In the genomic region with DNA sequence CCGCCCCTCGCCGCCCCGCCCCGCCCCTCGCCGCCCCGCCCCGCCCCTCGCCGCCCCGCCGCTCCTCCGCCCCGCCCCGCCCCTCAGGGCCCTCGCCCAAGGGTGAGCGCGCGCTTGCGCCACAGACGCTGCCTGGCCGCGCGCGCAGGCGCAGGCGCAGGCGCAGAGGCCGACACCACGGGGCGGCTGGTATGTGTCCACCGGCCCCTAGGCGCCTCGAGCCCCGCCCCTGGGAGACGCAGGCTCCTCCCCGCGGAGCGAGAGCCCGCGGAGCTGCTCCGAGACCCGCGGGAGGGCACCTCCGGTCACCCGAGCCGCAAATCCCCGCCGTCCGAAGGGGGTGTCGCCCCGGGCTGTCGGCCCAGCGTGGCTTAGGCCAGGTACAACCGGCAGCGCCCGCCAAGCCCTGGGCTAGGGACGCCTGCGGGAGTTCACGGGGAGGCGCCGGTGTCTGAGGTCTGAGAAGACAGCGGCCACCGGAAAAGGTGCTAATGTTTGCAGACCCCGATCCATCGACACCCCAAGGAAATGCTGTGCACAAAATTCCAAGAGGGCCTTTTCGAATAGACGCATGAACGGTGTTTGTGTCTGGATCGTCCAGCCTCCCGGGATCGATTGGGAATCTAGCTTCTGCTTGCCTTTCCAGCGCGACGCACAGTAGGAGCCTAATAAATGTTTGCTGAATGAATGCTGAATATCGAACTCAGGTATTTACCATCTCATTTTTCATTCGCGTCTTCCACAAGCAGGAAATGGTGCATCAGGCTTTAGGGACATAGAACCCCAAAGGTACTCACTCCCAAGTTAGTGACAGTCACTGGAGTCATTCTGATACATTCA, we compare ENCODE assay signal across 1 cellular context.
TF ChIP-seq lines count a peak whose summit lies in the region.

No MANE protein-coding gene starts in this region.

TF ChIP-seq in K562, 482 proteins besides CTCF, POLR2A, EP300 and RAD21 (continued from another document and continues in another):
- TF ChIP-seq, protein P1, sequence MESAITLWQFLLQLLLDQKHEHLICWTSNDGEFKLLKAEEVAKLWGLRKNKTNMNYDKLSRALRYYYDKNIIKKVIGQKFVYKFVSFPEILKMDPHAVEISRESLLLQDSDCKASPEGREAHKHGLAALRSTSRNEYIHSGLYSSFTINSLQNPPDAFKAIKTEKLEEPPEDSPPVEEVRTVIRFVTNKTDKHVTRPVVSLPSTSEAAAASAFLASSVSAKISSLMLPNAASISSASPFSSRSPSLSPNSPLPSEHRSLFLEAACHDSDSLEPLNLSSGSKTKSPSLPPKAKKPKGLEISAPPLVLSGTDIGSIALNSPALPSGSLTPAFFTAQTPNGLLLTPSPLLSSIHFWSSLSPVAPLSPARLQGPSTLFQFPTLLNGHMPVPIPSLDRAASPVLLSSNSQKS (CRISPR knock-in tag; IDR thresholded peaks at IDR 0.05) = no peak
- TF ChIP-seq, protein P2, sequence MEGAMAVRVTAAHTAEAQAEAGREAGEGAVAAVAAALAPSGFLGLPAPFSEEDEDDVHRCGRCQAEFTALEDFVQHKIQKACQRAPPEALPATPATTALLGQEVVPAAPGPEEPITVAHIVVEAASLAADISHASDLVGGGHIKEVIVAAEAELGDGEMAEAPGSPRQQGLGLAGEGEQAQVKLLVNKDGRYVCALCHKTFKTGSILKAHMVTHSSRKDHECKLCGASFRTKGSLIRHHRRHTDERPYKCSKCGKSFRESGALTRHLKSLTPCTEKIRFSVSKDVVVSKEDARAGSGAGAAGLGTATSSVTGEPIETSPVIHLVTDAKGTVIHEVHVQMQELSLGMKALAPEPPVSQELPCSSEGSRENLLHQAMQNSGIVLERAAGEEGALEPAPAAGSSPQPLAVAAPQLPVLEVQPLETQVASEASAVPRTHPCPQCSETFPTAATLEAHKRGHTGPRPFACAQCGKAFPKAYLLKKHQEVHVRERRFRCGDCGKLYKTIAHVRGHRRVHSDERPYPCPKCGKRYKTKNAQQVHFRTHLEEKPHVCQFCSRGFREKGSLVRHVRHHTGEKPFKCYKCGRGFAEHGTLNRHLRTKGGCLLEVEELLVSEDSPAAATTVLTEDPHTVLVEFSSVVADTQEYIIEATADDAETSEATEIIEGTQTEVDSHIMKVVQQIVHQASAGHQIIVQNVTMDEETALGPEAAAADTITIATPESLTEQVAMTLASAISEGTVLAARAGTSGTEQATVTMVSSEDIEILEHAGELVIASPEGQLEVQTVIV (CRISPR knock-in tag; IDR thresholded peaks at IDR 0.05; ENCODE audit: borderline replicate concordance) = no peak
- TF ChIP-seq, protein P3, sequence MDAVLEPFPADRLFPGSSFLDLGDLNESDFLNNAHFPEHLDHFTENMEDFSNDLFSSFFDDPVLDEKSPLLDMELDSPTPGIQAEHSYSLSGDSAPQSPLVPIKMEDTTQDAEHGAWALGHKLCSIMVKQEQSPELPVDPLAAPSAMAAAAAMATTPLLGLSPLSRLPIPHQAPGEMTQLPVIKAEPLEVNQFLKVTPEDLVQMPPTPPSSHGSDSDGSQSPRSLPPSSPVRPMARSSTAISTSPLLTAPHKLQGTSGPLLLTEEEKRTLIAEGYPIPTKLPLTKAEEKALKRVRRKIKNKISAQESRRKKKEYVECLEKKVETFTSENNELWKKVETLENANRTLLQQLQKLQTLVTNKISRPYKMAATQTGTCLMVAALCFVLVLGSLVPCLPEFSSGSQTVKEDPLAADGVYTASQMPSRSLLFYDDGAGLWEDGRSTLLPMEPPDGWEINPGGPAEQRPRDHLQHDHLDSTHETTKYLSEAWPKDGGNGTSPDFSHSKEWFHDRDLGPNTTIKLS (IDR thresholded peaks at IDR 0.05; ENCODE audit: borderline replicate concordance, low read depth) = no peak
- TF ChIP-seq ZNF766 (CRISPR knock-in tag; conservative IDR thresholded peaks at IDR 0.05) (no peak), MEIS2 (IDR thresholded peaks at IDR 0.05; ENCODE audit: partially characterized antibody) (peak; percentile 97), ARHGAP35 (IDR thresholded peaks at IDR 0.05; ENCODE audit: partially characterized antibody) (no peak), RBFOX2 (IDR thresholded peaks at IDR 0.05; ENCODE audit: low read depth, low read length) (peak; percentile 52), SMARCA5 (IDR thresholded peaks at IDR 0.05) (no peak), MCM3 (IDR thresholded peaks at IDR 0.05) (no peak), TAF1 (IDR thresholded peaks at IDR 0.05; ENCODE audit: control insufficient read depth, extremely low read depth, insufficient read depth, low read length, severe bottlenecking) (peak; percentile 11), ZNF134 (CRISPR knock-in tag; conservative IDR thresholded peaks at IDR 0.05) (no peak), DDX20 (tag; IDR thresholded peaks at IDR 0.05; ENCODE audit: low read depth) (no peak), PRMT5 (CRISPR knock-in tag; IDR thresholded peaks at IDR 0.05) (no peak), CREBBP (IDR thresholded peaks at IDR 0.05; ENCODE audit: low read depth, low read length) (no peak), CBX3 (IDR thresholded peaks at IDR 0.05; ENCODE audit: borderline replicate concordance in 1 of 2, low read length in 2 of 2) (no peak), ZBTB7A (IDR thresholded peaks at IDR 0.05; ENCODE audit: borderline replicate concordance, control insufficient read depth, low read depth, low read length) (no peak), ZC3H11A (IDR thresholded peaks at IDR 0.05; ENCODE audit: low read depth, low read length) (no peak), NELFE (IDR thresholded peaks at IDR 0.05; ENCODE audit: insufficient read depth, insufficient read length) (no peak), GATA2 (CRISPR knock-in tag; IDR thresholded peaks at IDR 0.05) (no peak), TAF15 (IDR thresholded peaks at IDR 0.05; ENCODE audit: low read depth, low read length) (no peak), ZNF232 (CRISPR knock-in tag; IDR thresholded peaks at IDR 0.05) (no peak), NR2C1 (IDR thresholded peaks at IDR 0.05) (no peak), NR2C1 (tag; IDR thresholded peaks at IDR 0.05) (no peak), SAFB (IDR thresholded peaks at IDR 0.05; ENCODE audit: borderline replicate concordance, low read depth, low read length) (no peak), CHD4 (IDR thresholded peaks at IDR 0.05; ENCODE audit: insufficient read depth, insufficient replicate concordance, low read depth, low read length, poor library complexity, severe bottlenecking) (no peak), ETV1 (tag; conservative IDR thresholded peaks at IDR 0.05; ENCODE audit: low read depth) (no peak), SMC3 (conservative IDR thresholded peaks at IDR 0.05; ENCODE audit: insufficient read depth, low read depth, low read length) (no peak), PCBP2 (IDR thresholded peaks at IDR 0.05; ENCODE audit: low read depth, low read length, poor library complexity, severe bottlenecking) (no peak), ZNF589 (CRISPR knock-in tag; IDR thresholded peaks at IDR 0.05; ENCODE audit: low read depth) (no peak), SMAD4 (CRISPR knock-in tag; conservative IDR thresholded peaks at IDR 0.05) (peak; percentile 16; the same call in 1 of the 2 replicates), CCNT2 (IDR thresholded peaks at IDR 0.05; ENCODE audit: borderline replicate concordance, extremely low read depth, insufficient read length, low read depth, low read length) (peak; percentile 64), XRCC5 (IDR thresholded peaks at IDR 0.05; ENCODE audit: low read depth, low read length) (no peak), SIN3B (IDR thresholded peaks at IDR 0.05; ENCODE audit: low read depth) (no peak)
- TF ChIP-seq, protein P4, sequence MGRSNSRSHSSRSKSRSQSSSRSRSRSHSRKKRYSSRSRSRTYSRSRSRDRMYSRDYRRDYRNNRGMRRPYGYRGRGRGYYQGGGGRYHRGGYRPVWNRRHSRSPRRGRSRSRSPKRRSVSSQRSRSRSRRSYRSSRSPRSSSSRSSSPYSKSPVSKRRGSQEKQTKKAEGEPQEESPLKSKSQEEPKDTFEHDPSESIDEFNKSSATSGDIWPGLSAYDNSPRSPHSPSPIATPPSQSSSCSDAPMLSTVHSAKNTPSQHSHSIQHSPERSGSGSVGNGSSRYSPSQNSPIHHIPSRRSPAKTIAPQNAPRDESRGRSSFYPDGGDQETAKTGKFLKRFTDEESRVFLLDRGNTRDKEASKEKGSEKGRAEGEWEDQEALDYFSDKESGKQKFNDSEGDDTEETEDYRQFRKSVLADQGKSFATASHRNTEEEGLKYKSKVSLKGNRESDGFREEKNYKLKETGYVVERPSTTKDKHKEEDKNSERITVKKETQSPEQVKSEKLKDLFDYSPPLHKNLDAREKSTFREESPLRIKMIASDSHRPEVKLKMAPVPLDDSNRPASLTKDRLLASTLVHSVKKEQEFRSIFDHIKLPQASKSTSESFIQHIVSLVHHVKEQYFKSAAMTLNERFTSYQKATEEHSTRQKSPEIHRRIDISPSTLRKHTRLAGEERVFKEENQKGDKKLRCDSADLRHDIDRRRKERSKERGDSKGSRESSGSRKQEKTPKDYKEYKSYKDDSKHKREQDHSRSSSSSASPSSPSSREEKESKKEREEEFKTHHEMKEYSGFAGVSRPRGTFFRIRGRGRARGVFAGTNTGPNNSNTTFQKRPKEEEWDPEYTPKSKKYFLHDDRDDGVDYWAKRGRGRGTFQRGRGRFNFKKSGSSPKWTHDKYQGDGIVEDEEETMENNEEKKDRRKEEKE (IDR thresholded peaks at IDR 0.05; ENCODE audit: borderline replicate concordance in 1 of 2, control insufficient read depth in 1 of 2, low read depth in 2 of 2, low read length in 1 of 2) = no peak
- TF ChIP-seq, protein P5, sequence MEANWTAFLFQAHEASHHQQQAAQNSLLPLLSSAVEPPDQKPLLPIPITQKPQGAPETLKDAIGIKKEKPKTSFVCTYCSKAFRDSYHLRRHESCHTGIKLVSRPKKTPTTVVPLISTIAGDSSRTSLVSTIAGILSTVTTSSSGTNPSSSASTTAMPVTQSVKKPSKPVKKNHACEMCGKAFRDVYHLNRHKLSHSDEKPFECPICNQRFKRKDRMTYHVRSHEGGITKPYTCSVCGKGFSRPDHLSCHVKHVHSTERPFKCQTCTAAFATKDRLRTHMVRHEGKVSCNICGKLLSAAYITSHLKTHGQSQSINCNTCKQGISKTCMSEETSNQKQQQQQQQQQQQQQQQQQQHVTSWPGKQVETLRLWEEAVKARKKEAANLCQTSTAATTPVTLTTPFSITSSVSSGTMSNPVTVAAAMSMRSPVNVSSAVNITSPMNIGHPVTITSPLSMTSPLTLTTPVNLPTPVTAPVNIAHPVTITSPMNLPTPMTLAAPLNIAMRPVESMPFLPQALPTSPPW (CRISPR knock-in tag; IDR thresholded peaks at IDR 0.05) = peak; percentile 82
- TF ChIP-seq, protein P6, sequence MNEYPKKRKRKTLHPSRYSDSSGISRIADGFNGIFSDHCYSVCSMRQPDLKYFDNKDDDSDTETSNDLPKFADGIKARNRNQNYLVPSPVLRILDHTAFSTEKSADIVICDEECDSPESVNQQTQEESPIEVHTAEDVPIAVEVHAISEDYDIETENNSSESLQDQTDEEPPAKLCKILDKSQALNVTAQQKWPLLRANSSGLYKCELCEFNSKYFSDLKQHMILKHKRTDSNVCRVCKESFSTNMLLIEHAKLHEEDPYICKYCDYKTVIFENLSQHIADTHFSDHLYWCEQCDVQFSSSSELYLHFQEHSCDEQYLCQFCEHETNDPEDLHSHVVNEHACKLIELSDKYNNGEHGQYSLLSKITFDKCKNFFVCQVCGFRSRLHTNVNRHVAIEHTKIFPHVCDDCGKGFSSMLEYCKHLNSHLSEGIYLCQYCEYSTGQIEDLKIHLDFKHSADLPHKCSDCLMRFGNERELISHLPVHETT (CRISPR knock-in tag; conservative IDR thresholded peaks at IDR 0.05 in 1 of 2, IDR thresholded peaks at IDR 0.05 in 1 of 2) = peak in 1 of 2 experiments; percentile 77; a peak in 2 of 4 replicates
- TF ChIP-seq, protein P7, sequence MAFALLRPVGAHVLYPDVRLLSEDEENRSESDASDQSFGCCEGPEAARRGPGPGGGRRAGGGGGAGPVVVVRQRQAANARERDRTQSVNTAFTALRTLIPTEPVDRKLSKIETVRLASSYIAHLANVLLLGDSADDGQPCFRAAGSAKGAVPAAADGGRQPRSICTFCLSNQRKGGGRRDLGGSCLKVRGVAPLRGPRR (CRISPR knock-in tag; IDR thresholded peaks at IDR 0.05) = no peak
